Comparison of ENCODE assay signal across 12 cellular contexts in the genomic region with DNA sequence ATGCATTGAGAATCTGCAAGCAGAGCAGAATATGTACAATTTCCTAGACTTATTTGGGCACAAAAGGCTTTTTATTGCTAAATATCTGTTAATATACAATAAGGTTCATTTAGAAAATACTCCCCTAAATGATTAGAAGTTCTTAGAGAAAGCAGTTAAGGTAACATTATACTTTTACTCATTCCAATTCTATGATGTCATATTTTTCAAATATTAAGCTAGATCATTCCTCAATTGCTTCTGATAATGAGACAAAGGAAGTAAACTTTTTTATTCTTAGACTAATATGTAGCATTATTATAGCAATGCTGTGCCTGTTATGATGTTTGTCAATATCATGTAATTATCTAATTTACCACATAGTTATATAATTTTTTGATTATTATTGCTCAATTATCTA.
"Had no signal": no experiment of that assay in that cellular context is flagged by ENCODE, and none has a peak within 500 bp of the region (broad histone marks: within the 10 kb centered on the region; RNA-seq: fewer than 3 reads in every experiment).

No MANE protein-coding gene starts in this region.

- DNase-seq: dermis blood vessel endothelial cell; endodermal cell; heart left ventricle; hippocampal formation; naive thymus-derived CD4-positive, alpha-beta T cell; nephron progenitor cell; posterior cingulate gyrus; sigmoid colon; stimulated activated CD4-positive, alpha-beta T cell treated with anti-CD3 and anti-CD28 coated beads, Interleukin-12 subunit alpha, Interleukin-12 subunit beta, amount 100 ng/mL, for 4 hours; stimulated activated naive CD4-positive, alpha-beta T cell treated with Interleukin-2 at 50 U/mL for 16 hours; trophoblast cell had no signal

- H3K9me3 ChIP-seq: heart left ventricle, sigmoid colon had no signal

- H3K36me3 ChIP-seq: heart left ventricle, sigmoid colon had no signal

- H3K27ac ChIP-seq: heart left ventricle, sigmoid colon, skin epidermis had no signal

- H3K4me3 ChIP-seq: heart left ventricle, sigmoid colon, skin epidermis had no signal

- H3K27me3 ChIP-seq: heart left ventricle, sigmoid colon had no signal

- H3K4me1 ChIP-seq: heart left ventricle had no signal
